Comparison of ENCODE assay signal across 1 cellular context in genomic region chr4:145888393-145888792, GRCh38.
TF ChIP-seq lines count a peak whose summit lies in the region.

No MANE protein-coding gene starts in this region.

TF ChIP-seq in GM12878, 131 proteins besides CTCF, POLR2A, EP300 and RAD21:
- TF ChIP-seq CREM (IDR thresholded peaks at IDR 0.05; ENCODE audit: low read depth) (no peak), MLLT1 (IDR thresholded peaks at IDR 0.05) (no peak), SMC3 (IDR thresholded peaks at IDR 0.05; ENCODE audit: borderline replicate concordance, low read length) (no peak), PAX8 (IDR thresholded peaks at IDR 0.05) (no peak), KLF5 (IDR thresholded peaks at IDR 0.05; ENCODE audit: partially characterized antibody) (no peak), ZBTB4 (CRISPR knock-in tag; IDR thresholded peaks at IDR 0.05) (no peak)
TF ChIP-seq in GM12878: peak in this region for 0.
